2 cellular contexts compared by ENCODE assay signal in the genomic region with DNA sequence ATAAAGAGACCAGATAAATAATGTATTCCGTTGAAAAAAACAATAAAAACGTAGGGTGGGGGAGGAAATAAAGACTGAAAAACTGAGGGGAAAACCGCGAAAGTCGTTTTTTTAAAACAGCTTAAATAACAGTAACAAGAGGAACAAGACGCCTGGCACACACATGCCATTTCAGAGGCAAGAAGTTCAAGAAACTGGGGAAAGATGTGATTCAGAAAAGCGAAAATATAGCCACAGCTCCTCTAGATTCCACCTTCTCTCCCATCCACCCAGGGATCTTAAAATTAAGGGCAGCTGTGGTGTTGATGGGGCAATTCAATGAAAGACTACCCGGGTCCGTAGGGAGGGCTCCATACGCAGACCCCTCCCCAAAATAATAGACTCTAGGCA.
TF ChIP-seq lines count a peak whose summit lies in the region.

No MANE protein-coding gene starts in this region.

TF ChIP-seq in SK-N-SH, 30 proteins besides CTCF, POLR2A, EP300 and RAD21 (continued from another document):
- TF ChIP-seq TAF1 (IDR thresholded peaks at IDR 0.05; ENCODE audit: borderline replicate concordance, low read depth, low read length) (no peak), RFX5 (IDR thresholded peaks at IDR 0.05; ENCODE audit: low read length) (no peak), TEAD4 (IDR thresholded peaks at IDR 0.05; ENCODE audit: borderline replicate concordance, insufficient read depth) (no peak), CHD2 (IDR thresholded peaks at IDR 0.05; ENCODE audit: low read length, partially characterized antibody) (no peak), YY1 (IDR thresholded peaks at IDR 0.05; ENCODE audit: low read depth) (no peak), GABPA (IDR thresholded peaks at IDR 0.05; ENCODE audit: low read depth) (no peak), GATA2 (CRISPR knock-in tag; IDR thresholded peaks at IDR 0.05) (no peak), MEF2A (IDR thresholded peaks at IDR 0.05; ENCODE audit: borderline replicate concordance, low read depth) (no peak)
- TF ChIP-seq, protein P1, sequence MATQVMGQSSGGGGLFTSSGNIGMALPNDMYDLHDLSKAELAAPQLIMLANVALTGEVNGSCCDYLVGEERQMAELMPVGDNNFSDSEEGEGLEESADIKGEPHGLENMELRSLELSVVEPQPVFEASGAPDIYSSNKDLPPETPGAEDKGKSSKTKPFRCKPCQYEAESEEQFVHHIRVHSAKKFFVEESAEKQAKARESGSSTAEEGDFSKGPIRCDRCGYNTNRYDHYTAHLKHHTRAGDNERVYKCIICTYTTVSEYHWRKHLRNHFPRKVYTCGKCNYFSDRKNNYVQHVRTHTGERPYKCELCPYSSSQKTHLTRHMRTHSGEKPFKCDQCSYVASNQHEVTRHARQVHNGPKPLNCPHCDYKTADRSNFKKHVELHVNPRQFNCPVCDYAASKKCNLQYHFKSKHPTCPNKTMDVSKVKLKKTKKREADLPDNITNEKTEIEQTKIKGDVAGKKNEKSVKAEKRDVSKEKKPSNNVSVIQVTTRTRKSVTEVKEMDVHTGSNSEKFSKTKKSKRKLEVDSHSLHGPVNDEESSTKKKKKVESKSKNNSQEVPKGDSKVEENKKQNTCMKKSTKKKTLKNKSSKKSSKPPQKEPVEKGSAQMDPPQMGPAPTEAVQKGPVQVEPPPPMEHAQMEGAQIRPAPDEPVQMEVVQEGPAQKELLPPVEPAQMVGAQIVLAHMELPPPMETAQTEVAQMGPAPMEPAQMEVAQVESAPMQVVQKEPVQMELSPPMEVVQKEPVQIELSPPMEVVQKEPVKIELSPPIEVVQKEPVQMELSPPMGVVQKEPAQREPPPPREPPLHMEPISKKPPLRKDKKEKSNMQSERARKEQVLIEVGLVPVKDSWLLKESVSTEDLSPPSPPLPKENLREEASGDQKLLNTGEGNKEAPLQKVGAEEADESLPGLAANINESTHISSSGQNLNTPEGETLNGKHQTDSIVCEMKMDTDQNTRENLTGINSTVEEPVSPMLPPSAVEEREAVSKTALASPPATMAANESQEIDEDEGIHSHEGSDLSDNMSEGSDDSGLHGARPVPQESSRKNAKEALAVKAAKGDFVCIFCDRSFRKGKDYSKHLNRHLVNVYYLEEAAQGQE (IDR thresholded peaks at IDR 0.05; ENCODE audit: low read depth, low read length) = no peak
TF ChIP-seq in SK-N-SH: peak in this region for 0.

TF ChIP-seq in SK-N-SH treated with all-trans-retinoic acid at 6 μM for 48 hours, 23 proteins besides CTCF, POLR2A, EP300 and RAD21 (continued from another document):
- TF ChIP-seq, protein P2, sequence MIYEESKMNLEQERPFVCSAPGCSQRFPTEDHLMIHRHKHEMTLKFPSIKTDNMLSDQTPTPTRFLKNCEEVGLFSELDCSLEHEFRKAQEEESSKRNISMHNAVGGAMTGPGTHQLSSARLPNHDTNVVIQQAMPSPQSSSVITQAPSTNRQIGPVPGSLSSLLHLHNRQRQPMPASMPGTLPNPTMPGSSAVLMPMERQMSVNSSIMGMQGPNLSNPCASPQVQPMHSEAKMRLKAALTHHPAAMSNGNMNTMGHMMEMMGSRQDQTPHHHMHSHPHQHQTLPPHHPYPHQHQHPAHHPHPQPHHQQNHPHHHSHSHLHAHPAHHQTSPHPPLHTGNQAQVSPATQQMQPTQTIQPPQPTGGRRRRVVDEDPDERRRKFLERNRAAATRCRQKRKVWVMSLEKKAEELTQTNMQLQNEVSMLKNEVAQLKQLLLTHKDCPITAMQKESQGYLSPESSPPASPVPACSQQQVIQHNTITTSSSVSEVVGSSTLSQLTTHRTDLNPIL (CRISPR knock-in tag; IDR thresholded peaks at IDR 0.05; ENCODE audit: low read depth) = no peak
- TF ChIP-seq, protein P3, sequence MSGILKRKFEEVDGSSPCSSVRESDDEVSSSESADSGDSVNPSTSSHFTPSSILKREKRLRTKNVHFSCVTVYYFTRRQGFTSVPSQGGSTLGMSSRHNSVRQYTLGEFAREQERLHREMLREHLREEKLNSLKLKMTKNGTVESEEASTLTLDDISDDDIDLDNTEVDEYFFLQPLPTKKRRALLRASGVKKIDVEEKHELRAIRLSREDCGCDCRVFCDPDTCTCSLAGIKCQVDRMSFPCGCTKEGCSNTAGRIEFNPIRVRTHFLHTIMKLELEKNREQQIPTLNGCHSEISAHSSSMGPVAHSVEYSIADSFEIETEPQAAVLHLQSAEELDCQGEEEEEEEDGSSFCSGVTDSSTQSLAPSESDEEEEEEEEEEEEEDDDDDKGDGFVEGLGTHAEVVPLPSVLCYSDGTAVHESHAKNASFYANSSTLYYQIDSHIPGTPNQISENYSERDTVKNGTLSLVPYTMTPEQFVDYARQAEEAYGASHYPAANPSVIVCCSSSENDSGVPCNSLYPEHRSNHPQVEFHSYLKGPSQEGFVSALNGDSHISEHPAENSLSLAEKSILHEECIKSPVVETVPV (CRISPR knock-in tag; IDR thresholded peaks at IDR 0.05) = no peak
- no peak for TF ChIP-seq ARNTL (CRISPR knock-in tag; IDR thresholded peaks at IDR 0.05; ENCODE audit: borderline replicate concordance, low read depth)
- no peak for TF ChIP-seq BACH2 (CRISPR knock-in tag; IDR thresholded peaks at IDR 0.05; ENCODE audit: borderline replicate concordance)
- no peak for TF ChIP-seq CSDC2 (CRISPR knock-in tag; IDR thresholded peaks at IDR 0.05)
- TF ChIP-seq ZC3H10 (CRISPR knock-in tag; IDR thresholded peaks at IDR 0.05) = no peak
- no peak for TF ChIP-seq ESRRG (CRISPR knock-in tag; IDR thresholded peaks at IDR 0.05)
- TF ChIP-seq RARB (CRISPR knock-in tag; IDR thresholded peaks at IDR 0.05) = no peak
